Comparison of ENCODE assay signal across 8 cellular contexts in the genomic region with DNA sequence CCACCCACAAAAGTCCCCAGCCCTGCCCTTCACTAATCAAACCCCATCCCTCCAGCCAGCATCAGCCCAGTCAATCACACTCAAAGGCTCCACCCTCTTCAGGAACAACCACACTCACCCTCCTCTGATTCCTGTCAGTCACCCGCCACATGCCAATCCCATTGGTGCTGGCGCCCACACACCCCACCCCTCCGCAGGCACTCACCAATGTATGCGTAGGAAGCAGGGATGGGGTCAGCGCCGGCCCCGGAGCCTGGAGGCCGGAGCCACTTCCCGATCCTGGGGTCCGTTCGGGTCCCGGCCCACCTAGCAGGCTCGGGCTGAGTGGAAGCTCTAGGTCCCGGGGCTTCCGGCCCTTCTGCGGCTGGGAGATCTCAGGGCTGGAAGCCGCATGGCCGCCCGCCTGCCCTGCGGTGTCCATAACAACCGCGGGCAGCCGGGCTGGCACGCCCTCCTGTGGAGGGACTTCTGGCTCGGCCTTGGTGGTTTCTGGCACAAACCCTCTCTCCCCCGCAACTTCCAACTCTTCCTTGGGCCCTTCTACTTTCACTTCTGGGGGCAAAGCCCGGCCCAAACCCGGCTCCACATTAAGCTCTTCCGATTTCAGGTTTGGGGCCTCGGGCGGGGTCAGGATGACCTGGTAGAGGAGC. TPM values are rescaled to one million over a fixed set of nuclear protein-coding genes. Genes with fewer than 3 reads are reported as not detected.
DNase-seq lines count a peak whose midpoint lies in the region; ATAC-seq and TF ChIP-seq lines count a peak whose summit lies in the region.

No MANE protein-coding gene starts in this region.

- H3K4me1 ChIP-seq in neural progenitor cell, result peaks cover 4% of the 10 kb centered on the region

- no peaks in the 10 kb centered on the region for H3K36me3 ChIP-seq in neural progenitor cell

- H4K20me1 ChIP-seq in neural progenitor cell (ENCODE audit: low read depth), result no peaks in the 10 kb centered on the region

- no peaks in the 10 kb centered on the region for H3K27me3 ChIP-seq in neural progenitor cell

- H2AFZ ChIP-seq in neural progenitor cell (replicated peaks), result no peak overlapping the region

- H3K79me2 ChIP-seq in neural progenitor cell (ENCODE audit: low read depth), result peaks cover 5% of the 10 kb centered on the region

- H3K4me3 ChIP-seq in neural progenitor cell, result no peak overlapping the region

- peak; percentile 71 for ATAC-seq in GM18858 (IDR thresholded peaks at IDR 0.05; ENCODE audit: unreplicated experiment)
- no peak for ATAC-seq in HG03457 (IDR thresholded peaks at IDR 0.05; ENCODE audit: unreplicated experiment)

- H3K36me3 Mint-ChIP-seq in neural progenitor cell, result peaks cover 27% of the 10 kb centered on the region

- TF ChIP-seq CTCF in neural progenitor cell (IDR thresholded peaks at IDR 0.05), result no peak

- no peaks in the 10 kb centered on the region for H3K9me3 ChIP-seq in neural progenitor cell (ENCODE audit: low read depth)

- H3K4me2 ChIP-seq in neural progenitor cell, result no peak overlapping the region

- H3K9ac ChIP-seq in neural progenitor cell, result no peak overlapping the region

- no peaks in the 10 kb centered on the region for H3F3A ChIP-seq in neural progenitor cell (ENCODE audit: low read depth)

- H3K9me3 Mint-ChIP-seq in neural progenitor cell, result peaks cover 34% of the 10 kb centered on the region

- H3K4me3 Mint-ChIP-seq in neural progenitor cell, result no peak overlapping the region

- H3K27me3 Mint-ChIP-seq in neural progenitor cell (ENCODE audit: insufficient read depth, low read depth), result peaks cover 4% of the 10 kb centered on the region

- H3K27ac Mint-ChIP-seq in neural progenitor cell, result no peak overlapping the region

- H3K27ac ChIP-seq in caudate nucleus (ENCODE audit: low read depth, low read length) (peak overlapping the region; percentile 56), neural progenitor cell (no peak overlapping the region)

- DNase-seq in NCI-H2029 (lab: John Stamatoyannopoulos, UW) (peak; percentile 20), caudate nucleus (lab: John Stamatoyannopoulos, UW) (peak in 36 of 61 donors; percentile 1 to 68 (median 14)), neural progenitor cell (ENCODE audit: low spot score) (peak; percentile 61), SW 1271 (lab: John Stamatoyannopoulos, UW) (no peak), NCI-H1694 (lab: John Stamatoyannopoulos, UW) (no peak), NCI-H1417 treated with DMSO at 0.1 percent for 48 hours (lab: John Stamatoyannopoulos, UW) (no peak)

- no peaks in the 10 kb centered on the region for H3K4me1 Mint-ChIP-seq in neural progenitor cell

RNA-seq across cellular contexts. Expression of a gene that starts 7.9 kb away (rescaled TPM):
- total RNA-seq in neural progenitor cell (ENCODE audit: low replicate concordance), result 0.06 and 0.40 TPM in 2 replicates

RNA-seq across cellular contexts. Expression of a gene that starts 12.7 kb away (rescaled TPM):
- 16.6 and 28.9 TPM in 2 replicates for total RNA-seq in neural progenitor cell (ENCODE audit: low replicate concordance)

RNA-seq across cellular contexts. Expression of a gene that starts 18.0 kb away (rescaled TPM):
- 0.53 TPM in 1 of 2 replicates, not detected in the other for total RNA-seq in neural progenitor cell (ENCODE audit: low replicate concordance)

RNA-seq across cellular contexts. Expression of a gene that starts 21.3 kb away (rescaled TPM):
- 88.5 and 91.9 TPM in 2 replicates for total RNA-seq in neural progenitor cell (ENCODE audit: low replicate concordance)

RNA-seq across cellular contexts. Expression of a gene that starts 55.4 kb away (rescaled TPM):
- 21.6 and 40.5 TPM in 2 replicates for total RNA-seq in neural progenitor cell (ENCODE audit: low replicate concordance)

Comparison
In these comparisons a context has a peak if more than half of its experiments do, and no peak if none do; other contexts are left out.
1. DNase-seq: peak in NCI-H2029 (single experiment), caudate nucleus (36 of 61) and neural progenitor cell (single experiment); none in SW 1271 (0 of 2), NCI-H1694 (single experiment) and NCI-H1417 treated with DMSO at 0.1 percent for 48 hours (single experiment).